20 cellular contexts compared by ENCODE assay signal in genomic region chr7:15086882-15087281, GRCh38.
DNase-seq lines count a peak whose midpoint lies in the region; TF ChIP-seq lines count a peak whose summit lies in the region.
"Had no signal": no experiment of that assay in that cellular context is flagged by ENCODE, and none has a peak within 500 bp of the region (broad histone marks: within the 10 kb centered on the region; RNA-seq: fewer than 3 reads in every experiment).

No MANE protein-coding gene starts in this region.

- H3K4me3 ChIP-seq in mammary epithelial cell (replicated peaks in 1 of 3; ENCODE audit: insufficient read depth in 1 of 3, low read depth in 2 of 3, low read length in 3 of 3) (no peak overlapping the region), breast epithelium (no peak overlapping the region), epithelial cell of esophagus (ENCODE audit: low read length) (no peak overlapping the region)
- H3K4me3 ChIP-seq: MG63, Peyer's patch had no signal

- H2AFZ ChIP-seq in mammary epithelial cell (ENCODE audit: low read depth, low read length): no peak overlapping the region

- DNase-seq in mammary epithelial cell (peak; percentile 22), breast epithelium (ENCODE audit: low spot score in 2 of 2) (no peak), epithelial cell of esophagus (ENCODE audit: low read depth) (peak; percentile 4), kidney tubule cell (ENCODE audit: low spot score) (peak; percentile 25), 8988T (no peak), mesothelial cell of epicardium (ENCODE audit: low spot score in 2 of 2, unreplicated experiment in 2 of 2) (no peak), NCI-H2171 treated with DMSO at 0.1 percent for 48 hours (lab: John Stamatoyannopoulos, UW) (no peak)
- DNase-seq in activated naive CD4-positive, alpha-beta T cell treated with Interleukin-2 at 50 U/mL for 16 hours: no peak
- DNase-seq: BE2C; CD4-positive, alpha-beta T cell; DMS153; H7; Kasumi-1; MG63; NCI-H1048; NCI-H1436 treated with DMSO at 0.1 percent for 48 hours; NCI-H2029; NCI-H526; Peyer's patch had no signal

- H3K36me3 ChIP-seq in mammary epithelial cell (ENCODE audit: insufficient read depth, low read length) (no peaks in the 10 kb centered on the region), breast epithelium (no peaks in the 10 kb centered on the region)
- H3K36me3 ChIP-seq: BE2C, MG63, Peyer's patch had no signal

- H3K9me3 Mint-ChIP-seq in mesothelial cell of epicardium: no peaks in the 10 kb centered on the region

- no peaks in the 10 kb centered on the region for H3K9me3 ChIP-seq in mammary epithelial cell (replicated peaks; ENCODE audit: insufficient read depth, low read length)
- H3K9me3 ChIP-seq in breast epithelium: no peaks in the 10 kb centered on the region
- H3K9me3 ChIP-seq: BE2C, MG63, Peyer's patch had no signal

- no peak for TF ChIP-seq POLR2A in breast epithelium (IDR thresholded peaks at IDR 0.05)

- TF ChIP-seq CTCF in mammary epithelial cell (conservative IDR thresholded peaks at IDR 0.05 in 1 of 2, IDR thresholded peaks at IDR 0.05 in 1 of 2; ENCODE audit: extremely low read depth in 1 of 2, insufficient read depth in 1 of 2, low read depth in 1 of 2, low read length in 2 of 2) (no peak), breast epithelium (IDR thresholded peaks at IDR 0.05) (no peak), epithelial cell of esophagus (IDR thresholded peaks at IDR 0.05; ENCODE audit: insufficient read depth, low read depth, low read length, missing control alignments) (no peak), mesothelial cell of epicardium (IDR thresholded peaks at IDR 0.05; ENCODE audit: unreplicated experiment) (no peak)

- no peak overlapping the region for H3K27ac ChIP-seq in mammary epithelial cell (ENCODE audit: insufficient read depth, low read depth, low read length)
- no peak overlapping the region for H3K27ac ChIP-seq in breast epithelium
- H3K27ac ChIP-seq: 22Rv1, Peyer's patch had no signal

- in situ Hi-C loops in mammary epithelial cell (cut with MboI; ENCODE audit: low sequenced_read_pairs in 2 of 2): no loop called here

- intact Hi-C loops in mammary epithelial cell (cut with micrococcal nuclease) (no loop called here), breast epithelium (cut with DNase I; ENCODE audit: low total_unique reads) (no loop called here)

- no peaks in the 10 kb centered on the region for H3K36me3 Mint-ChIP-seq in mesothelial cell of epicardium

- H3K9ac ChIP-seq in mammary epithelial cell (ENCODE audit: insufficient read depth, low read length): no peak overlapping the region

- H4K20me1 ChIP-seq in mammary epithelial cell (ENCODE audit: insufficient read depth, low read length): no peaks in the 10 kb centered on the region

- 22% methylated on average over 3 of the region's 3 CpGs for WGBS in mammary epithelial cell (ENCODE audit: low coverage, missing lambda C conversion rate)

- H3K27ac Mint-ChIP-seq in mesothelial cell of epicardium: no peak overlapping the region
- H3K27ac Mint-ChIP-seq: CD4-positive, alpha-beta T cell had no signal

- H3K27me3 ChIP-seq in mammary epithelial cell (ENCODE audit: insufficient read depth, low read length) (peaks cover 3% of the 10 kb centered on the region), breast epithelium (no peaks in the 10 kb centered on the region)
- H3K27me3 ChIP-seq: BE2C, MG63, Peyer's patch had no signal

- dilution Hi-C loops in mammary epithelial cell (cut with HindIII; ENCODE audit: low sequenced_read_pairs): no loop called here

- no peaks in the 10 kb centered on the region for H3K27me3 Mint-ChIP-seq in mesothelial cell of epicardium (ENCODE audit: low read depth)
- H3K27me3 Mint-ChIP-seq: CD4-positive, alpha-beta T cell had no signal

- BruUV-seq in mammary epithelial cell (replicated peaks; lab: Mats Ljungman, UMichigan): no TSS peak

- H3K79me2 ChIP-seq in mammary epithelial cell (ENCODE audit: insufficient read depth, low read length): no peaks in the 10 kb centered on the region

- H3K4me2 ChIP-seq in mammary epithelial cell (ENCODE audit: insufficient read depth, low read depth, low read length): no peak overlapping the region

- no peaks in the 10 kb centered on the region for H3K4me1 Mint-ChIP-seq in mesothelial cell of epicardium

- no peak overlapping the region for H3K4me3 Mint-ChIP-seq in mesothelial cell of epicardium
- H3K4me3 Mint-ChIP-seq: CD4-positive, alpha-beta T cell had no signal

- CTCF ChIA-PET in mammary epithelial cell (lab: Charles Lee; ENCODE audit: low non-redundant PET): no interaction called here

- H3K4me1 ChIP-seq in mammary epithelial cell (ENCODE audit: insufficient read depth, low read length): no peaks in the 10 kb centered on the region
- no peaks in the 10 kb centered on the region for H3K4me1 ChIP-seq in breast epithelium
- H3K4me1 ChIP-seq: BE2C, Peyer's patch had no signal

Comparison
In these comparisons a context has a peak if more than half of its experiments do, and no peak if none do; other contexts are left out.
1. DNase-seq: peak in mammary epithelial cell (single experiment), epithelial cell of esophagus (single experiment) and kidney tubule cell (single experiment); none in breast epithelium (0 of 2), activated naive CD4-positive, alpha-beta T cell treated with Interleukin-2 at 50 U/mL for 16 hours (single experiment), 8988T (single experiment), mesothelial cell of epicardium (0 of 2) and NCI-H2171 treated with DMSO at 0.1 percent for 48 hours (single experiment).